18 cellular contexts compared by ENCODE assay signal in genomic region chr10:63558132-63558784, GRCh38. TPM values are rescaled to one million over a fixed set of nuclear protein-coding genes. Genes with fewer than 3 reads are reported as not detected.
DNase-seq lines count a peak whose midpoint lies in the region; ATAC-seq, FAIRE-seq and TF ChIP-seq lines count a peak whose summit lies in the region.
"Had no signal": no experiment of that assay in that cellular context is flagged by ENCODE, and none has a peak within 500 bp of the region (broad histone marks: within the 10 kb centered on the region; RNA-seq: fewer than 3 reads in every experiment).

No MANE protein-coding gene starts in this region.

- H3K4me1 ChIP-seq in spleen (peaks cover 0 to 17% (median 8%) of the 10 kb centered on the region in 6 donors), left lung (peaks cover 0 to 18% of the 10 kb centered on the region in 2 donors)

- in situ Hi-C loops in G401 (cut with HindIII; ENCODE audit: low sequenced_read_pairs), result no loop called here

- H3K27me3 Mint-ChIP-seq in WTC11 (ENCODE audit: low read depth) (no peaks in the 10 kb centered on the region), osteocyte (ENCODE audit: unreplicated experiment) (no peaks in the 10 kb centered on the region)
- H3K27me3 Mint-ChIP-seq: CD4-positive, CD25-positive, alpha-beta regulatory T cell; CD8-positive, alpha-beta memory T cell had no signal

- H3K4me3 Mint-ChIP-seq in WTC11, result no peak overlapping the region
- H3K4me3 Mint-ChIP-seq in osteocyte (ENCODE audit: unreplicated experiment), result no peak overlapping the region
- H3K4me3 Mint-ChIP-seq: CD4-positive, CD25-positive, alpha-beta regulatory T cell; CD8-positive, alpha-beta memory T cell; H9 had no signal

- H3K27ac Mint-ChIP-seq in WTC11, result no peak overlapping the region
- H3K27ac Mint-ChIP-seq in osteocyte (ENCODE audit: unreplicated experiment), result peak overlapping the region; percentile 31
- H3K27ac Mint-ChIP-seq: CD4-positive, CD25-positive, alpha-beta regulatory T cell; H9 had no signal

- H3K36me3 ChIP-seq in spleen (no peaks in the 10 kb centered on the region), left lung (no peaks in the 10 kb centered on the region)
- H3K36me3 ChIP-seq: BE2C had no signal

- TF ChIP-seq POLR2A in H54 (IDR thresholded peaks at IDR 0.05; ENCODE audit: low read depth, low read length) (no peak), spleen (IDR thresholded peaks at IDR 0.05) (no peak)

- WGBS in spleen, 5 donors, result 94 to 98% (median 96%) methylated on average over 5 of the region's 5 CpGs

- peak; percentile 80 for FAIRE-seq in H54 (lab: Jason Lieb, UNC)
- FAIRE-seq: D721Med, GM12892, GM18507 had no signal

- H3K27ac ChIP-seq in spleen (no peak overlapping the region), left lung (no peak overlapping the region)
- H3K27ac ChIP-seq: GM23248 had no signal

- ATAC-seq in WTC11 (no peak), left cardiac atrium (no peak), left lung (no peak)

- H3K36me3 Mint-ChIP-seq in WTC11 (no peaks in the 10 kb centered on the region), osteocyte (ENCODE audit: unreplicated experiment) (peaks cover 3% of the 10 kb centered on the region)

- intact Hi-C loops in left cardiac atrium (cut with DNase I) (no loop called here), spleen (cut with DNase I; ENCODE audit: low total_unique reads) (no loop called here), left lung (cut with DNase I) (no loop called here)

- no peak for TF ChIP-seq CTCF in WTC11 (IDR thresholded peaks at IDR 0.05)
- TF ChIP-seq CTCF in osteocyte (IDR thresholded peaks at IDR 0.05), result no peak
- TF ChIP-seq CTCF in spleen (IDR thresholded peaks at IDR 0.05 in 8 of 11, conservative IDR thresholded peaks at IDR 0.05 in 3 of 11), result no peak
- no peak for TF ChIP-seq CTCF in left lung (IDR thresholded peaks at IDR 0.05)

- DNase-seq in G401 (ENCODE audit: low spot score) (peak; percentile 63), H54 (ENCODE audit: insufficient read length, low spot score) (no peak), WTC11 (ENCODE audit: low spot score) (no peak), osteocyte (ENCODE audit: extremely low spot score, unreplicated experiment) (no peak), left cardiac atrium (no peak), spleen (no peak), left lung (no peak)
- DNase-seq: ACHN; BE2C; CD4-positive, CD25-positive, alpha-beta regulatory T cell; CD8-positive, alpha-beta memory T cell; COR-L47; GDM1; GM23248; H9 had no signal

- CTCF ChIA-PET in WTC11 (lab: Charles Lee), result interaction anchor here (1.6 kb wide), 1 partner anchor 162 kb away, joined by 3 read pairs; no protein-coding TSS in a partner anchor

- H3K9me3 Mint-ChIP-seq in WTC11 (no peaks in the 10 kb centered on the region), osteocyte (ENCODE audit: unreplicated experiment) (no peaks in the 10 kb centered on the region)
- H3K9me3 Mint-ChIP-seq: CD4-positive, CD25-positive, alpha-beta regulatory T cell; CD8-positive, alpha-beta memory T cell; H9 had no signal

- H3K9me3 ChIP-seq in spleen, result no peaks in the 10 kb centered on the region
- no peaks in the 10 kb centered on the region for H3K9me3 ChIP-seq in left lung
- H3K9me3 ChIP-seq: BE2C had no signal

- POLR2A ChIA-PET in WTC11 (lab: Charles Lee), result no interaction called here

- H3K4me1 Mint-ChIP-seq in WTC11 (peaks cover 33% of the 10 kb centered on the region), osteocyte (ENCODE audit: unreplicated experiment) (peaks cover 41% of the 10 kb centered on the region)

- H3K27me3 ChIP-seq in spleen (replicated peaks in 1 of 7) (no peaks in the 10 kb centered on the region), left lung (no peaks in the 10 kb centered on the region)
- H3K27me3 ChIP-seq: BE2C had no signal

- no peak overlapping the region for H3K4me3 ChIP-seq in spleen
- no peak overlapping the region for H3K4me3 ChIP-seq in left lung
- H3K4me3 ChIP-seq: GM23248 had no signal

TF ChIP-seq in WTC11, 78 proteins besides CTCF, POLR2A, EP300 and RAD21:
- TF ChIP-seq ZNF121 (CRISPR knock-in tag; IDR thresholded peaks at IDR 0.05) (0 out of 2 replicates have a peak, but pooled peaks have one; percentile 49), HMGXB4 (CRISPR knock-in tag; IDR thresholded peaks at IDR 0.05) (no peak)

RNA-seq across cellular contexts. Expression of gene REEP3, which starts 37.1 kb away (rescaled TPM):
- 18.6 and 21.7 TPM in 2 replicates for total RNA-seq in G401 (2014; rRNA removed; shearing (Covaris generic))
- total RNA-seq in WTC11 (2021), result 18.5 to 23.2 TPM (median 21.2 TPM) in 3 replicates
- total RNA-seq in osteocyte, result 80.4 and 85.7 TPM in 2 replicates
- total RNA-seq in left cardiac atrium, result 10 to 100 TPM; 25.4 to 34.1 TPM
- total RNA-seq in spleen, result 10 to 100 TPM; 17.1 to 46.5 (median 29.1) TPM
- 1 to 10 TPM; 4.0 to 5.5 (median 5.2) TPM for polyA plus RNA-seq in spleen
- 10 to 100 TPM; 45.8 to 57.8 TPM for total RNA-seq in left lung
